ENCODE assay signal across 21 cellular contexts in the genomic region with DNA sequence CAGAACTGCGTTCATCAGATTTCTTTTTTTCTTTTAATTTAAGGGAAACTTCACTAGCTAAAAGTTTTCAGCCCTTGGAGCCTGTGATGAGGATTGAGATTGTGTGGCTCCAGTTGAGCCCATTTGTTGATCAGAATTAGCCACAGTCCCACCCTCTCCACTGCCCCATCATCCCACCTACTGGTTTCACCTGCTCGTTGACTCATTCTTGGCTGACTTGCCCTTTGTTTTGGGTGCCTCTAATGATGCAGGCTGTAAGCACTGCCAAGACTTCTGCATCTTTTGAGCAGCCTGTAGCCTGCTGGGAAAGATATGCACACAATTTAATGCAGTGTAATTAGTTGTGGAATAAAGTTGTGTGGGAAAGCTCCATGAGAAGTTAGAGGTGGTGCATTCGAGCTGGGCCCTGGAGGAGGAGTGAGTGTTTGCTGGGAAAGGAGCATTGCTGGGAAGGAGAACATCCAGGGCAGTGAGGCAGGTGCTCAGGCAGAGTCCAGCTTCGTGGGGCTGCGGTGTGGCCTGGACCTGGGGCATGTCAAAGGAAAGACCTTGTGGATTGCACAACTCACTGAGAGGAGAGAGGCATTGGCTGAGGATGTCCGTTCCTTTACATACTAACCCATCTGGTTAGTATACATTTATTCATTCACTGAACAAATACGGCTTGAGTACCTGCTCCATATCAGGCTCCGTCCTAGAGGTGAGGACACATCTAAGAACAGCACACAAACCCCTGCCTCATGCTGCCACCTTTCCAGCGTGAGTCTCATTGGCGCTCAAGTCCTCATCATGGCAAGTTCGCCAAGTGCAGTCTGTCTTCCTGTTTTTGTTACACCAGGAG. TPM values are rescaled to one million over a fixed set of nuclear protein-coding genes. Genes with fewer than 3 reads are reported as not detected.
DNase-seq lines count a peak whose midpoint lies in the region; ATAC-seq and TF ChIP-seq lines count a peak whose summit lies in the region.
"Had no signal": no experiment of that assay in that cellular context is flagged by ENCODE, and none has a peak within 500 bp of the region (broad histone marks: within the 10 kb centered on the region; RNA-seq: fewer than 3 reads in every experiment).

No MANE protein-coding gene starts in this region.

- intact Hi-C loops in spleen (cut with DNase I; ENCODE audit: low total_unique reads) (no loop called here), uterus (cut with DNase I; ENCODE audit: low total_unique reads) (no loop called here)

- H3K27ac ChIP-seq in spleen: peak overlapping the region in 7 of 8 donors; percentile 76 to 93 (median 81)
- H3K27ac ChIP-seq in uterus: no peak overlapping the region
- H3K27ac ChIP-seq: brain microvascular endothelial cell, gastroesophageal sphincter, parathyroid adenoma, SK-N-MC had no signal

- H3K9me3 ChIP-seq in spleen (no peaks in the 10 kb centered on the region), uterus (no peaks in the 10 kb centered on the region)
- H3K9me3 ChIP-seq: Caco-2, gastroesophageal sphincter had no signal

- DNase-seq in activated T-cell treated with anti-CD3 and anti-CD28 coated beads, Interleukin-2, amount 50 U/mL, for 24 hours: no peak
- DNase-seq in activated T-cell treated with anti-CD3 and anti-CD28 coated beads for 4 hours (no peak), SW480 (ENCODE audit: low spot score) (peak; percentile 37), epithelial cell of esophagus (ENCODE audit: low read depth) (peak; percentile 72), spleen (no peak), hypothalamus (lab: John Stamatoyannopoulos, UW) (no peak), uterus (no peak)
- DNase-seq: activated CD4-positive, alpha-beta T cell treated with anti-CD3 and anti-CD28 coated beads, Interleukin-2, amount 10 ng/mL, durations not matched to agents 24 days and 14 days; activated naive CD8-positive, alpha-beta T cell treated with anti-CD3 and anti-CD28 coated beads for 36 hours; activated T-cell treated with anti-CD3 and anti-CD28 coated beads, Interleukin-2, amount 50 U/mL, for 4 hours; brain microvascular endothelial cell; Caco-2; H9; NCI-H2171; NCI-H748 treated with DMSO at 0.1 percent for 48 hours; stimulated activated CD4-positive, alpha-beta T cell treated with anti-CD3 and anti-CD28 coated beads, Interleukin-2, amount 100 ng/mL, for 48 hours; substantia nigra had no signal

- TF ChIP-seq CTCF in epithelial cell of esophagus (IDR thresholded peaks at IDR 0.05; ENCODE audit: insufficient read depth, low read depth, low read length, missing control alignments) (peak; percentile 4), spleen (IDR thresholded peaks at IDR 0.05 in 8 of 11, conservative IDR thresholded peaks at IDR 0.05 in 3 of 11) (no peak), uterus (IDR thresholded peaks at IDR 0.05) (no peak)

- no peak overlapping the region for H3K4me3 Mint-ChIP-seq in activated T-cell treated with anti-CD3 and anti-CD28 coated beads, Interleukin-2, amount 50 U/mL, for 24 hours
- H3K4me3 Mint-ChIP-seq: activated CD4-positive, alpha-beta T cell treated with anti-CD3 and anti-CD28 coated beads, Interleukin-2, amount 10 ng/mL, durations not matched to agents 24 days and 14 days; activated naive CD8-positive, alpha-beta T cell treated with anti-CD3 and anti-CD28 coated beads for 36 hours; activated T-cell treated with anti-CD3 and anti-CD28 coated beads, Interleukin-2, amount 50 U/mL, for 4 hours; H9 had no signal

- ATAC-seq in GM18909 (IDR thresholded peaks at IDR 0.05; ENCODE audit: poor library complexity, unreplicated experiment): no peak
- ATAC-seq: activated T-cell treated with anti-CD3 and anti-CD28 coated beads, Interleukin-2, amount 50 U/mL, for 4 hours; gastroesophageal sphincter had no signal

- H3K4me1 Mint-ChIP-seq in activated T-cell treated with anti-CD3 and anti-CD28 coated beads, Interleukin-2, amount 50 U/mL, for 24 hours (ENCODE audit: low read depth): peaks cover 43% of the 10 kb centered on the region

- H3K9me3 Mint-ChIP-seq in activated T-cell treated with anti-CD3 and anti-CD28 coated beads, Interleukin-2, amount 50 U/mL, for 24 hours: no peaks in the 10 kb centered on the region
- H3K9me3 Mint-ChIP-seq: activated CD4-positive, alpha-beta T cell treated with anti-CD3 and anti-CD28 coated beads, Interleukin-2, amount 10 ng/mL, durations not matched to agents 24 days and 14 days; activated T-cell treated with anti-CD3 and anti-CD28 coated beads, Interleukin-2, amount 50 U/mL, for 4 hours; H9 had no signal

- 74 to 89% (median 82%) methylated on average over 11 of the region's 11 CpGs for WGBS in spleen, 5 donors

- H3K4me3 ChIP-seq in epithelial cell of esophagus (ENCODE audit: low read length): no peak overlapping the region
- H3K4me3 ChIP-seq in spleen: peak overlapping the region in 1 of 8 donors; percentile 56
- no peak overlapping the region for H3K4me3 ChIP-seq in uterus
- H3K4me3 ChIP-seq: gastroesophageal sphincter, SK-N-MC had no signal

- TF ChIP-seq POLR2A in spleen (IDR thresholded peaks at IDR 0.05) (no peak), uterus (IDR thresholded peaks at IDR 0.05) (no peak)

- H3K36me3 Mint-ChIP-seq in activated T-cell treated with anti-CD3 and anti-CD28 coated beads, Interleukin-2, amount 50 U/mL, for 24 hours (ENCODE audit: low read depth): peaks cover 51% of the 10 kb centered on the region

- no peaks in the 10 kb centered on the region for H3K27me3 Mint-ChIP-seq in activated T-cell treated with anti-CD3 and anti-CD28 coated beads, Interleukin-2, amount 50 U/mL, for 24 hours
- H3K27me3 Mint-ChIP-seq: activated CD4-positive, alpha-beta T cell treated with anti-CD3 and anti-CD28 coated beads, Interleukin-2, amount 10 ng/mL, durations not matched to agents 24 days and 14 days; activated naive CD8-positive, alpha-beta T cell treated with anti-CD3 and anti-CD28 coated beads for 36 hours had no signal

- H3K36me3 ChIP-seq in spleen: peaks cover 3 to 59% (median 47%) of the 10 kb centered on the region in 6 donors
- H3K36me3 ChIP-seq in uterus: no peaks in the 10 kb centered on the region

- H3K27me3 ChIP-seq in spleen (replicated peaks in 1 of 7) (no peaks in the 10 kb centered on the region), uterus (no peaks in the 10 kb centered on the region)
- H3K27me3 ChIP-seq: brain microvascular endothelial cell, gastroesophageal sphincter had no signal

- H3K27ac Mint-ChIP-seq in activated T-cell treated with anti-CD3 and anti-CD28 coated beads, Interleukin-2, amount 50 U/mL, for 24 hours: peak overlapping the region; percentile 16
- H3K27ac Mint-ChIP-seq: activated naive CD8-positive, alpha-beta T cell treated with anti-CD3 and anti-CD28 coated beads for 36 hours had no signal

- H3K4me1 ChIP-seq in spleen (peaks cover 4 to 60% (median 19%) of the 10 kb centered on the region in 6 donors), uterus (no peaks in the 10 kb centered on the region)
- H3K4me1 ChIP-seq: Caco-2, gastroesophageal sphincter, parathyroid adenoma had no signal

RNA-seq across cellular contexts. Expression of gene ASPRV1, which starts 18.2 kb away (rescaled TPM):
- total RNA-seq in spleen (1 to 10 TPM; 2.7 to 5.3 (median 4.1) TPM), uterus (1 to 10 TPM in 3 of 4 donors, not detected in 1; 4.4 to 8.1 (median 5.2) TPM)
- 1 to 10 TPM; 1.2 to 2.0 (median 1.9) TPM for polyA plus RNA-seq in spleen

RNA-seq across cellular contexts. Expression of gene MXD1, which starts 28.3 kb away (rescaled TPM):
- total RNA-seq in spleen (100 to 1,000 TPM in 2 of 7 donors, 10 to 100 TPM in 5; 41.6 to 241 (median 90.3) TPM), uterus (10 to 100 TPM in 1 of 4 donors, 1 to 10 TPM in 3; 6.5 to 11.3 (median 8.0) TPM)
- polyA plus RNA-seq in spleen: 1 to 10 TPM; 2.7 to 7.2 (median 4.2) TPM

RNA-seq across cellular contexts. Expression of gene SNRNP27, which starts 49.5 kb away (rescaled TPM):
- total RNA-seq in spleen (10 to 100 TPM; 34.9 to 62.9 (median 43.3) TPM), uterus (10 to 100 TPM in 3 of 4 donors, 1 to 10 TPM in 1; 8.2 to 64.6 (median 49.9) TPM)
- polyA plus RNA-seq in spleen: 10 to 100 TPM; 28.0 to 41.5 (median 39.8) TPM

Comparison
In these comparisons a context has a peak if more than half of its experiments do, and no peak if none do; other contexts are left out.
1. DNase-seq: peak in SW480 (single experiment) and epithelial cell of esophagus (single experiment); none in activated T-cell treated with anti-CD3 and anti-CD28 coated beads, Interleukin-2, amount 50 U/mL, for 24 hours (single experiment), activated T-cell treated with anti-CD3 and anti-CD28 coated beads for 4 hours (single experiment), spleen (single experiment), hypothalamus (0 of 51) and uterus (0 of 2).
2. H3K27ac ChIP-seq: peak in spleen (7 of 8); none in uterus (0 of 2).